Comparison of ENCODE assay signal across 8 cellular contexts in genomic region chr12:48851883-48852733, GRCh38. TPM values are rescaled to one million over a fixed set of nuclear protein-coding genes. Genes with fewer than 3 reads are reported as not detected.
A peak's percentile ranks its signal among the peaks of the same experiment; 100 is the strongest.
DNase-seq lines count a peak whose midpoint lies in the region; ATAC-seq and TF ChIP-seq lines count a peak whose summit lies in the region.

Gene DDX23 (minus strand): TSS chr12:48852163. CDS start chr12:48845782, 6,381 bp downstream.

- TF ChIP-seq CTCF in LNCaP clone FGC (IDR thresholded peaks at IDR 0.05; ENCODE audit: control insufficient read depth, extremely low read depth, insufficient read depth): no peak
- TF ChIP-seq CTCF in RWPE1 (conservative IDR thresholded peaks at IDR 0.05; ENCODE audit: low read depth): no peak
- no peak for TF ChIP-seq CTCF in fibroblast of mammary gland (conservative IDR thresholded peaks at IDR 0.05; ENCODE audit: control insufficient read depth, insufficient read depth, low read depth, low read length)
- no peak for TF ChIP-seq CTCF in natural killer cell (IDR thresholded peaks at IDR 0.05)

- DNase-seq in Daoy (ENCODE audit: low read depth) (peak; percentile 99), GOT3 (lab: John Stamatoyannopoulos, UW) (peak; percentile 86), LNCaP clone FGC (ENCODE audit: low read depth) (peak; percentile 95), RWPE1 (ENCODE audit: low spot score) (peak; percentile 98), fibroblast of mammary gland (ENCODE audit: low read depth) (peak; percentile 96), natural killer cell (peak; percentile 79)
- DNase-seq in stimulated activated naive CD4-positive, alpha-beta T cell treated with Interleukin-2 at 50 U/mL for 16 hours (lab: John Stamatoyannopoulos, UW): peak; percentile 96

- H3K36me3 Mint-ChIP-seq in activated T-helper 17 cell treated with anti-CD3 and anti-CD28 coated beads, Interleukin-2, amount 50 U/mL, for 72 hours (ENCODE audit: low read depth): peaks cover 45% of the 10 kb centered on the region
- H3K36me3 Mint-ChIP-seq in natural killer cell: no peaks in the 10 kb centered on the region

- ATAC-seq in activated T-helper 17 cell treated with anti-CD3 and anti-CD28 coated beads, Interleukin-2, amount 50 U/mL, for 72 hours (replicated peaks): peak; percentile 97
- ATAC-seq in natural killer cell: peak; percentile 88 to 97 (median 93)

- H3K27ac Mint-ChIP-seq in activated T-helper 17 cell treated with anti-CD3 and anti-CD28 coated beads, Interleukin-2, amount 50 U/mL, for 72 hours: peak within 1 kb of the TSS; percentile 96
- H3K27ac Mint-ChIP-seq in natural killer cell: peak within 1 kb of the TSS; percentile 99 to 100

- H3K27ac ChIP-seq in RWPE1: peak within 1 kb of the TSS; percentile 71

- CTCF ChIA-PET in RWPE1 (lab: Yijun Ruan, JAX): interaction anchor here (0.6 to 3.0 kb wide), 11 partner anchors 14 to 383 kb away, joined by 3 to 20 read pairs (median 3); partner anchors contain the start of genes ARF3, RND1 and WNT1

- no peaks in the 10 kb centered on the region for H3K27me3 Mint-ChIP-seq in activated T-helper 17 cell treated with anti-CD3 and anti-CD28 coated beads, Interleukin-2, amount 50 U/mL, for 72 hours
- no peaks in the 10 kb centered on the region for H3K27me3 Mint-ChIP-seq in natural killer cell (ENCODE audit: low read depth in 2 of 2)

- intact Hi-C loops in natural killer cell (cut with micrococcal nuclease): loop anchor here (2.0 kb wide), 2 partner anchors 15 to 127 kb away; partner anchors contain the start of gene WNT1

- peak within 1 kb of the TSS; percentile 99 for H3K4me3 ChIP-seq in LNCaP clone FGC (ENCODE audit: low read depth, low read length)
- H3K4me3 ChIP-seq in fibroblast of mammary gland (ENCODE audit: control insufficient read depth, low read depth, low read length): peak within 1 kb of the TSS; percentile 99

- no peaks in the 10 kb centered on the region for H3K9me3 Mint-ChIP-seq in activated T-helper 17 cell treated with anti-CD3 and anti-CD28 coated beads, Interleukin-2, amount 50 U/mL, for 72 hours
- H3K9me3 Mint-ChIP-seq in natural killer cell: no peaks in the 10 kb centered on the region

- peaks cover 25% of the 10 kb centered on the region for H3K4me1 Mint-ChIP-seq in activated T-helper 17 cell treated with anti-CD3 and anti-CD28 coated beads, Interleukin-2, amount 50 U/mL, for 72 hours
- H3K4me1 Mint-ChIP-seq in natural killer cell: peaks cover 42 to 46% of the 10 kb centered on the region in 2 donors

- POLR2A ChIA-PET in RWPE1 (lab: Yijun Ruan, JAX; ENCODE audit: low non-redundant PET): interaction anchor here (0.5 to 1.2 kb wide), 6 partner anchors 34 to 120 kb away, joined by 3 to 9 read pairs (median 4); partner anchors contain the start of genes ARF3 and WNT10B

- peak within 1 kb of the TSS; percentile 99 for H3K4me3 Mint-ChIP-seq in activated T-helper 17 cell treated with anti-CD3 and anti-CD28 coated beads, Interleukin-2, amount 50 U/mL, for 72 hours
- H3K4me3 Mint-ChIP-seq in natural killer cell: peak within 1 kb of the TSS; percentile 100

RNA-seq across cellular contexts. Expression of gene DDX23, which starts in this region (rescaled TPM):
- 132 and 146 TPM in 2 replicates for total RNA-seq in Daoy (2014; rRNA removed; shearing (Covaris generic))
- 100 to 1,000 TPM in 1 of 2 donors, 10 to 100 TPM in 1; 81.4 to 122 TPM for total RNA-seq in activated T-helper 17 cell treated with anti-CD3 and anti-CD28 coated beads, Interleukin-2, amount 50 U/mL, for 72 hours
- 100 to 1,000 TPM in 2 of 3 donors, 10 to 100 TPM in 1; 96.0 to 123 (median 104) TPM for total RNA-seq in natural killer cell

Comparison
In these comparisons a context has a peak if more than half of its experiments do, and no peak if none do; other contexts are left out.
1. Peak in every context shown above with its lines: DNase-seq, ATAC-seq, H3K4me3 ChIP-seq and H3K27ac ChIP-seq.